In the genomic region with DNA sequence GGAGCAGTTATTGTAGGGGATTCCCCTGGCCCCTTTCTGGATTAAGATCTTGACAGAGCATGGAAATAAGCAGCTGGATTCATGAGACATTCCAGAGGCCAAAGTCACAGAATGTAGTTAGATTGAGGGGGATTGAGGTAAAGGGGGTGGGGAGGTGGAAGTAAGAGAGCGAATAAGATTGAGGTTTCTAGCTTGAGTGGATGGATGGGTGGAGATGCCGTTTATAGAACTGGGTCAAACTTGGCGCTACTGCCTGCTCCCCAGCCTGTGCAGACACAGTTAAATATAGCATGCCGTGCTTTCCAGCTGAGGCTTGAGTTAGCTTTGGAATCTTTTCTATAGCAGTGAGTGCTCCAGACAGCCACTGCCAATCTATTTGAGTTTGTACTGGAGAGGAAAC, we compare ENCODE assay signal across 10 cellular contexts.
DNase-seq lines count a peak whose midpoint lies in the region; ATAC-seq and TF ChIP-seq lines count a peak whose summit lies in the region.
"Had no signal": no experiment of that assay in that cellular context is flagged by ENCODE, and none has a peak within 500 bp of the region (broad histone marks: within the 10 kb centered on the region; RNA-seq: fewer than 3 reads in every experiment).

No MANE protein-coding gene starts in this region.

- H3K9me3 ChIP-seq in fibroblast of lung (ENCODE audit: control insufficient read depth, insufficient read depth, low read depth, low read length): no peaks in the 10 kb centered on the region
- H3K9me3 ChIP-seq: Peyer's patch had no signal

- no peak overlapping the region for H3K9ac ChIP-seq in fibroblast of lung (ENCODE audit: insufficient read depth, low read length)

- H2AFZ ChIP-seq in fibroblast of lung (ENCODE audit: low read length): no peak overlapping the region

- H3K4me1 ChIP-seq in fibroblast of lung (ENCODE audit: control insufficient read depth, extremely low read depth, insufficient read depth, low read length): peaks cover 25% of the 10 kb centered on the region

- H3K79me2 ChIP-seq in fibroblast of lung (ENCODE audit: control insufficient read depth, insufficient read depth, low read length): peaks cover 85% of the 10 kb centered on the region

- H4K20me1 ChIP-seq in fibroblast of lung (ENCODE audit: control insufficient read depth, extremely low read depth, insufficient read depth, low read length): peaks cover 4% of the 10 kb centered on the region

- DNase-seq in AG10803 (ENCODE audit: low read depth) (peak; percentile 92), NCI-H2227 treated with DMSO at 0.1 percent for 48 hours (lab: John Stamatoyannopoulos, UW) (peak; percentile 38), fibroblast of lung (ENCODE audit: low read depth in 2 of 2) (peak; percentile 83 to 94), occipital lobe (lab: John Stamatoyannopoulos, UW) (peak; percentile 53), NOMO-1 treated with DMSO at 0.1 percent for 48 hours (lab: John Stamatoyannopoulos, UW; ENCODE audit: unreplicated experiment) (no peak), SK-N-DZ (ENCODE audit: low spot score) (no peak)
- DNase-seq: activated naive CD4-positive, alpha-beta T cell treated with anti-CD3 and anti-CD28 coated beads, Interleukin-2, amount 10 ng/mL, durations not matched to agents 7 days and 5 days; Peyer's patch had no signal

- no peak for TF ChIP-seq CTCF in AG10803 (conservative IDR thresholded peaks at IDR 0.05; ENCODE audit: low read length)
- TF ChIP-seq CTCF in fibroblast of lung (conservative IDR thresholded peaks at IDR 0.05 in 1 of 2, IDR thresholded peaks at IDR 0.05 in 1 of 2; ENCODE audit: low read depth in 1 of 2, low read length in 2 of 2): no peak

- H3K4me3 ChIP-seq in AG10803 (ENCODE audit: low read length) (no peak overlapping the region; the same call in 1 of the 2 replicates), fibroblast of lung (replicated peaks in 1 of 4; ENCODE audit: control extremely low read depth in 1 of 4, insufficient read depth in 1 of 4, low read depth in 3 of 4, low read length in 4 of 4) (no peak overlapping the region)
- H3K4me3 ChIP-seq: Peyer's patch had no signal

- H3K36me3 ChIP-seq in fibroblast of lung (ENCODE audit: control insufficient read depth, insufficient read depth, low read length): no peaks in the 10 kb centered on the region
- H3K36me3 ChIP-seq: Peyer's patch had no signal

- no peak for ATAC-seq in HG03095 (IDR thresholded peaks at IDR 0.05; ENCODE audit: unreplicated experiment)
- ATAC-seq in GM21423 (IDR thresholded peaks at IDR 0.05; ENCODE audit: unreplicated experiment): no peak

- peak overlapping the region; percentile 78 for H3K4me2 ChIP-seq in fibroblast of lung (ENCODE audit: extremely low read depth, insufficient read depth, low read length)

- no peaks in the 10 kb centered on the region for H3K27me3 ChIP-seq in fibroblast of lung (ENCODE audit: control insufficient read depth, insufficient read depth, low read length)
- H3K27me3 ChIP-seq: Peyer's patch had no signal

- peak overlapping the region; percentile 53 for H3K27ac ChIP-seq in fibroblast of lung (ENCODE audit: insufficient read depth, low read length)

Comparison
In these comparisons a context has a peak if more than half of its experiments do, and no peak if none do; other contexts are left out.
1. DNase-seq: peak in AG10803 (single experiment), NCI-H2227 treated with DMSO at 0.1 percent for 48 hours (single experiment), fibroblast of lung (2 of 2) and occipital lobe (single experiment); none in NOMO-1 treated with DMSO at 0.1 percent for 48 hours (single experiment) and SK-N-DZ (single experiment).